9 cellular contexts compared by ENCODE assay signal in genomic region chr3:130896101-130896500, GRCh38. TPM values are rescaled to one million over a fixed set of nuclear protein-coding genes. Genes with fewer than 3 reads are reported as not detected.
A peak's percentile ranks its signal among the peaks of the same experiment; 100 is the strongest.
DNase-seq lines count a peak whose midpoint lies in the region; ATAC-seq and TF ChIP-seq lines count a peak whose summit lies in the region.
"Had no signal": no experiment of that assay in that cellular context is flagged by ENCODE, and none has a peak within 500 bp of the region (broad histone marks: within the 10 kb centered on the region; RNA-seq: fewer than 3 reads in every experiment).

No MANE protein-coding gene starts in this region.

- H3K27me3 Mint-ChIP-seq in CD4-positive, CD25-positive, alpha-beta regulatory T cell, result no peaks in the 10 kb centered on the region
- H3K27me3 Mint-ChIP-seq in activated T-helper 1 cell treated with anti-CD3 and anti-CD28 coated beads, Interleukin-12 subunit alpha, Interleukin-12 subunit beta, Interleukin-2, Interleukin-4 antibody, amounts not matched to agents 30 ng/mL and 10 ng/mL and 1 ng/mL, durations not matched to agents 14 hours and 24 hours and 36 hours (ENCODE audit: insufficient read depth), result no peaks in the 10 kb centered on the region

- peak overlapping the region in 2 of 3 donors; percentile 95 to 99 for H3K27ac Mint-ChIP-seq in CD4-positive, CD25-positive, alpha-beta regulatory T cell
- H3K27ac Mint-ChIP-seq in activated T-helper 1 cell treated with anti-CD3 and anti-CD28 coated beads, Interleukin-12 subunit alpha, Interleukin-12 subunit beta, Interleukin-2, Interleukin-4 antibody, amounts not matched to agents 30 ng/mL and 10 ng/mL and 1 ng/mL, durations not matched to agents 14 hours and 24 hours and 36 hours, result peak overlapping the region; percentile 60

- peaks cover 26 to 65% (median 45%) of the 10 kb centered on the region in 4 donors for H3K4me1 Mint-ChIP-seq in CD4-positive, CD25-positive, alpha-beta regulatory T cell
- peaks cover 60% of the 10 kb centered on the region for H3K4me1 Mint-ChIP-seq in activated T-helper 1 cell treated with anti-CD3 and anti-CD28 coated beads, Interleukin-12 subunit alpha, Interleukin-12 subunit beta, Interleukin-2, Interleukin-4 antibody, amounts not matched to agents 30 ng/mL and 10 ng/mL and 1 ng/mL, durations not matched to agents 14 hours and 24 hours and 36 hours (ENCODE audit: low read depth)

- no peaks in the 10 kb centered on the region for H3K9me3 ChIP-seq in CD4-positive, CD25-positive, alpha-beta regulatory T cell (ENCODE audit: control insufficient read depth in 2 of 2, low read length in 2 of 2)
- H3K9me3 ChIP-seq: heart right ventricle had no signal

- H3K27me3 ChIP-seq in CD4-positive, CD25-positive, alpha-beta regulatory T cell (ENCODE audit: control insufficient read depth, insufficient read depth, low read length), result no peaks in the 10 kb centered on the region
- H3K27me3 ChIP-seq: heart right ventricle had no signal

- no peaks in the 10 kb centered on the region for H3K36me3 Mint-ChIP-seq in CD4-positive, CD25-positive, alpha-beta regulatory T cell
- H3K36me3 Mint-ChIP-seq in activated T-helper 1 cell treated with anti-CD3 and anti-CD28 coated beads, Interleukin-12 subunit alpha, Interleukin-12 subunit beta, Interleukin-2, Interleukin-4 antibody, amounts not matched to agents 30 ng/mL and 10 ng/mL and 1 ng/mL, durations not matched to agents 14 hours and 24 hours and 36 hours (ENCODE audit: low read depth), result no peaks in the 10 kb centered on the region

- peaks cover 27% of the 10 kb centered on the region for H3K4me1 ChIP-seq in CD4-positive, CD25-positive, alpha-beta regulatory T cell (ENCODE audit: control insufficient read depth, insufficient read depth, low read length, poor library complexity, severe bottlenecking)

- H3K36me3 ChIP-seq in CD4-positive, CD25-positive, alpha-beta regulatory T cell (ENCODE audit: control insufficient read depth, insufficient read depth, low read length), result no peaks in the 10 kb centered on the region
- H3K36me3 ChIP-seq: heart right ventricle had no signal

- ATAC-seq in CD4-positive, CD25-positive, alpha-beta regulatory T cell (ENCODE audit: low read depth in 2 of 2), result no peak
- ATAC-seq in GM19455 (IDR thresholded peaks at IDR 0.05; ENCODE audit: unreplicated experiment) (no peak), GM21367 (IDR thresholded peaks at IDR 0.05; ENCODE audit: unreplicated experiment) (no peak)
- ATAC-seq: heart right ventricle had no signal

- no peak overlapping the region for H3K27ac ChIP-seq in CD4-positive, CD25-positive, alpha-beta regulatory T cell (ENCODE audit: insufficient read depth, low read length, poor library complexity, severe bottlenecking)
- H3K27ac ChIP-seq: heart right ventricle had no signal

- H3K4me3 Mint-ChIP-seq in CD4-positive, CD25-positive, alpha-beta regulatory T cell, result peak overlapping the region; percentile 92 to 98 (median 96)
- peak overlapping the region; percentile 92 for H3K4me3 Mint-ChIP-seq in activated T-helper 1 cell treated with anti-CD3 and anti-CD28 coated beads, Interleukin-12 subunit alpha, Interleukin-12 subunit beta, Interleukin-2, Interleukin-4 antibody, amounts not matched to agents 30 ng/mL and 10 ng/mL and 1 ng/mL, durations not matched to agents 14 hours and 24 hours and 36 hours

- no peak for TF ChIP-seq CTCF in HFF-Myc (IDR thresholded peaks at IDR 0.05; ENCODE audit: low read depth, low read length, missing control alignments)

- intact Hi-C loops in activated T-helper 1 cell treated with anti-CD3 and anti-CD28 coated beads, Interleukin-12 subunit alpha, Interleukin-12 subunit beta, Interleukin-2, Interleukin-4 antibody, amounts not matched to agents 30 ng/mL and 10 ng/mL and 1 ng/mL, durations not matched to agents 14 hours and 24 hours and 36 hours (cut with micrococcal nuclease), result loop anchor here (5.0 kb wide), 1 partner anchor 1459 kb away; the partner anchor contains the start of gene MBD4

- DNase-seq in CD4-positive, CD25-positive, alpha-beta regulatory T cell, result peak in 1 of 3 donors; percentile 64
- no peak for DNase-seq in HFF-Myc (ENCODE audit: extremely low read depth, low read depth)
- no peak for DNase-seq in activated T-helper 1 cell treated with anti-CD3 and anti-CD28 coated beads, Interleukin-12 subunit alpha, Interleukin-12 subunit beta, Interleukin-2, Interleukin-4 antibody, amounts not matched to agents 30 ng/mL and 10 ng/mL and 1 ng/mL, durations not matched to agents 14 hours and 24 hours and 36 hours (ENCODE audit: low spot score)
- DNase-seq in iris pigment epithelial cell (ENCODE audit: low read depth), result peak; percentile 25
- DNase-seq in H4 (ENCODE audit: low spot score), result no peak
- DNase-seq in DMS114 treated with DMSO at 0.1 percent for 48 hours (lab: John Stamatoyannopoulos, UW; ENCODE audit: unreplicated experiment), result no peak
- DNase-seq: heart right ventricle had no signal

- peak overlapping the region; percentile 95 for H3K4me3 ChIP-seq in CD4-positive, CD25-positive, alpha-beta regulatory T cell (ENCODE audit: low read depth, low read length)
- H3K4me3 ChIP-seq in HFF-Myc (replicated peaks; ENCODE audit: low read depth, low read length), result peak overlapping the region; percentile 64

- H3K9me3 Mint-ChIP-seq in CD4-positive, CD25-positive, alpha-beta regulatory T cell, result no peaks in the 10 kb centered on the region
- no peaks in the 10 kb centered on the region for H3K9me3 Mint-ChIP-seq in activated T-helper 1 cell treated with anti-CD3 and anti-CD28 coated beads, Interleukin-12 subunit alpha, Interleukin-12 subunit beta, Interleukin-2, Interleukin-4 antibody, amounts not matched to agents 30 ng/mL and 10 ng/mL and 1 ng/mL, durations not matched to agents 14 hours and 24 hours and 36 hours

RNA-seq across cellular contexts. Expression of gene ATP2C1, which starts 2.2 kb away (rescaled TPM):
- 83.6 TPM for total RNA-seq in CD4-positive, CD25-positive, alpha-beta regulatory T cell
- 10 to 100 TPM; 10.5 to 20.3 (median 15.6) TPM for polyA plus RNA-seq in CD4-positive, CD25-positive, alpha-beta regulatory T cell
- 66.1 and 70.0 TPM in 2 replicates for total RNA-seq in activated T-helper 1 cell treated with anti-CD3 and anti-CD28 coated beads, Interleukin-12 subunit alpha, Interleukin-12 subunit beta, Interleukin-2, Interleukin-4 antibody, amounts not matched to agents 30 ng/mL and 10 ng/mL and 1 ng/mL, durations not matched to agents 14 hours and 24 hours and 36 hours
- 81.8 and 113 TPM in 2 replicates for total RNA-seq in H4 (2014; rRNA removed; shearing (Covaris generic))
